2 cellular contexts compared by ENCODE assay signal in genomic region chr3:25432191-25432720, GRCh38.
TF ChIP-seq lines count a peak whose summit lies in the region.

No MANE protein-coding gene starts in this region.

TF ChIP-seq in SK-N-SH, 30 proteins besides CTCF, POLR2A, EP300 and RAD21 (continued from another document):
- no peak for TF ChIP-seq JUND (IDR thresholded peaks at IDR 0.05)
- no peak for TF ChIP-seq MXI1 (IDR thresholded peaks at IDR 0.05; ENCODE audit: low read depth, low read length)
- TF ChIP-seq FOXJ3 (CRISPR knock-in tag; IDR thresholded peaks at IDR 0.05), result no peak
- TF ChIP-seq CHD2 (IDR thresholded peaks at IDR 0.05; ENCODE audit: low read length, partially characterized antibody), result no peak
TF ChIP-seq in SK-N-SH: peak in this region for 0.

TF ChIP-seq in SK-N-SH treated with all-trans-retinoic acid at 6 μM for 48 hours, 23 proteins besides CTCF, POLR2A, EP300 and RAD21 (continued from another document):
- no peak for TF ChIP-seq CSRNP3 (CRISPR knock-in tag; IDR thresholded peaks at IDR 0.05)
- no peak for TF ChIP-seq ZC3H10 (CRISPR knock-in tag; IDR thresholded peaks at IDR 0.05)
- no peak for TF ChIP-seq ESRRG (CRISPR knock-in tag; IDR thresholded peaks at IDR 0.05)
